1 cellular context compared by ENCODE assay signal in the genomic region with DNA sequence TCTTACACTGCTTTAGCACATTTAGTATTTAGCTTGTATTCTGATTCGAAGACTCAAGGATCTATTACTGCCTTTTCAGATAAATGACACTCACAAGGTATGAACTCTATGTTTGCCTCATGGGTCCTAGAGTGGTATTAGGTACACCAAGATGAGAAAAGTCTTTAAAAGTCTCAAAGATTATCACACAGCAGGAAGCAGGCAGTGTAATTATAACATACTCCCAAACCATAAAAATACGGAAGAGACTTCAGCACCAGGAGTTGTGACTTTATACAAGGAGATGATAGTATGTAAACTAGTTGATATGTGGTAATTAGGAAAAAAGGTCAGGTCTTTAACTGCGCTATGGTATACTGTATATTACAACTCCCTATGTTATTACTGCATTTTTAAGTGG.
TF ChIP-seq lines count a peak whose summit lies in the region.

No MANE protein-coding gene starts in this region.

TF ChIP-seq in HEK293, 187 proteins besides CTCF, POLR2A, EP300 and RAD21:
- TF ChIP-seq TSHZ1 (tag by site-specific recombination; IDR thresholded peaks at IDR 0.05; ENCODE audit: borderline replicate concordance) (no peak), ZNF654 (tag by site-specific recombination; IDR thresholded peaks at IDR 0.05; ENCODE audit: low read depth) (no peak), ZBTB20 (tag by site-specific recombination; IDR thresholded peaks at IDR 0.05) (no peak), ZNF561 (tag by site-specific recombination; IDR thresholded peaks at IDR 0.05; ENCODE audit: borderline replicate concordance) (no peak), WT1 (tag by site-specific recombination; IDR thresholded peaks at IDR 0.05) (peak; percentile 42; the same call in 1 of the 2 replicates), KLF8 (tag by site-specific recombination; IDR thresholded peaks at IDR 0.05) (no peak), ZNF558 (tag by site-specific recombination; IDR thresholded peaks at IDR 0.05) (no peak), SP7 (tag by site-specific recombination; IDR thresholded peaks at IDR 0.05) (0 out of 2 replicates have a peak, but pooled peaks have one; percentile 23)
